1 cellular context compared by ENCODE assay signal in genomic region chr19:30448386-30449130, GRCh38.
TF ChIP-seq lines count a peak whose summit lies in the region.

No MANE protein-coding gene starts in this region.

TF ChIP-seq in H1, 55 proteins besides CTCF, POLR2A, EP300 and RAD21:
- no peak for TF ChIP-seq RXRA (IDR thresholded peaks at IDR 0.05; ENCODE audit: insufficient read depth, low read depth, low read length)
- TF ChIP-seq ASH2L (IDR thresholded peaks at IDR 0.05; ENCODE audit: low read length), result no peak
